Comparison of ENCODE assay signal across 32 cellular contexts in genomic region chr16:7221157-7221556, GRCh38.
DNase-seq lines count a peak whose midpoint lies in the region; ATAC-seq, FAIRE-seq and TF ChIP-seq lines count a peak whose summit lies in the region.
"Had no signal": no experiment of that assay in that cellular context is flagged by ENCODE, and none has a peak within 500 bp of the region (broad histone marks: within the 10 kb centered on the region; RNA-seq: fewer than 3 reads in every experiment).

No MANE protein-coding gene starts in this region.

- H3K4me3 Mint-ChIP-seq in WTC11 = no peak overlapping the region
- H3K4me3 Mint-ChIP-seq: B cell; CD14-positive monocyte; CD4-positive, alpha-beta memory T cell; CD4-positive, alpha-beta T cell; CD4-positive, CD25-positive, alpha-beta regulatory T cell; CD8-positive, alpha-beta memory T cell; CD8-positive, alpha-beta T cell had no signal

- no peaks in the 10 kb centered on the region for H3K4me1 ChIP-seq in A549
- H3K4me1 ChIP-seq: BE2C; BLaER1; BLaER1 treated with 17β-estradiol and CSF1 and Interleukin-3, amounts not matched to agents 10 nM and 100 nM; Caco-2 had no signal

- H3K4me1 Mint-ChIP-seq in WTC11 = no peaks in the 10 kb centered on the region
- H3K4me1 Mint-ChIP-seq: B cell; CD14-positive monocyte; CD4-positive, alpha-beta memory T cell; CD4-positive, CD25-positive, alpha-beta regulatory T cell; CD8-positive, alpha-beta memory T cell had no signal

- no peak overlapping the region for H3K27ac ChIP-seq in A549
- H3K27ac ChIP-seq: 22Rv1; BLaER1; BLaER1 treated with 17β-estradiol and CSF1 and Interleukin-3, amounts not matched to agents 10 nM and 100 nM; C4-2B had no signal

- no peak for TF ChIP-seq RAD21 in A549 (conservative IDR thresholded peaks at IDR 0.05 in 1 of 2, IDR thresholded peaks at IDR 0.05 in 1 of 2)

- POLR2A ChIA-PET in A549 (lab: Yijun Ruan, JAX) = no interaction called here
- POLR2A ChIA-PET in WTC11 (lab: Charles Lee) = no interaction called here

- peaks cover 78% of the 10 kb centered on the region for H3K36me3 Mint-ChIP-seq in WTC11
- H3K36me3 Mint-ChIP-seq: CD14-positive monocyte; CD4-positive, alpha-beta memory T cell; CD4-positive, CD25-positive, alpha-beta regulatory T cell; CD8-positive, alpha-beta memory T cell; CD8-positive, alpha-beta T cell had no signal

- CTCF ChIA-PET in A549 (lab: Yijun Ruan, JAX) = no interaction called here
- CTCF ChIA-PET in WTC11 (lab: Charles Lee) = no interaction called here

- peaks cover 25% of the 10 kb centered on the region for H3K27me3 Mint-ChIP-seq in WTC11 (ENCODE audit: low read depth)
- H3K27me3 Mint-ChIP-seq: B cell; CD4-positive, alpha-beta memory T cell; CD4-positive, alpha-beta T cell; CD8-positive, alpha-beta memory T cell had no signal

- no peak for TF ChIP-seq EP300 in A549 (IDR thresholded peaks at IDR 0.05)

- TF ChIP-seq CTCF in A549 (IDR thresholded peaks at IDR 0.05) = no peak
- TF ChIP-seq CTCF in WTC11 (IDR thresholded peaks at IDR 0.05) = no peak

- no peak overlapping the region for H3K27ac Mint-ChIP-seq in WTC11
- H3K27ac Mint-ChIP-seq: B cell; CD14-positive monocyte; CD4-positive, alpha-beta memory T cell; CD4-positive, alpha-beta T cell; CD4-positive, CD25-positive, alpha-beta regulatory T cell; CD8-positive, alpha-beta memory T cell; CD8-positive, alpha-beta T cell had no signal

- H3K4me3 ChIP-seq in A549 = no peak overlapping the region
- H3K4me3 ChIP-seq: BLaER1; BLaER1 treated with 17β-estradiol and CSF1 and Interleukin-3, amounts not matched to agents 10 nM and 100 nM had no signal

- H3K9me3 Mint-ChIP-seq in WTC11 = peaks cover 83% of the 10 kb centered on the region

- FAIRE-seq in A549 (lab: Jason Lieb, UNC) = no peak
- FAIRE-seq: A204.1, D721Med had no signal

- ATAC-seq in A549 (no peak), WTC11 (no peak), GM19452 (IDR thresholded peaks at IDR 0.05; ENCODE audit: unreplicated experiment) (no peak)
- ATAC-seq: CD8-positive, alpha-beta T cell had no signal

- DNase-seq in A549 (ENCODE audit: low read depth in 1 of 2, low spot score in 1 of 2) (no peak), WTC11 (ENCODE audit: low spot score) (no peak), SK-N-DZ (ENCODE audit: low spot score) (no peak)
- DNase-seq: 8988T; ACHN; AML-193; BE2C; C1 segment of cervical spinal cord; Caco-2; Calu3; CD4-positive, alpha-beta memory T cell; CD4-positive, alpha-beta T cell; CD4-positive, CD25-positive, alpha-beta regulatory T cell; CD8-positive, alpha-beta memory T cell; CD8-positive, alpha-beta T cell; COR-L47; DMS 273 treated with DMSO at 0.1 percent for 48 hours; DMS153; DMS53; DMS79; DMS79 treated with DMSO at 0.1 percent for 48 hours; DND-41; EL had no signal

- H3K9me3 ChIP-seq in A549 = no peaks in the 10 kb centered on the region
- H3K9me3 ChIP-seq: BLaER1; BLaER1 treated with 17β-estradiol and CSF1 and Interleukin-3, amounts not matched to agents 10 nM and 100 nM; Caco-2 had no signal

- no peak overlapping the region for H3K4me2 ChIP-seq in A549
- H3K4me2 ChIP-seq: BLaER1; BLaER1 treated with 17β-estradiol and CSF1 and Interleukin-3, amounts not matched to agents 10 nM and 100 nM had no signal

- TF ChIP-seq POLR2A in A549 (IDR thresholded peaks at IDR 0.05; ENCODE audit: low read length) = no peak

- WGBS in A549 (ENCODE audit: missing lambda C conversion rate) = 3% methylated on average over 3 of the region's 3 CpGs

TF ChIP-seq in A549, 52 proteins besides CTCF, POLR2A, EP300 and RAD21:
- no peak for TF ChIP-seq ZNF302 (CRISPR knock-in tag; IDR thresholded peaks at IDR 0.05)
- TF ChIP-seq HOXB13 (CRISPR knock-in tag; IDR thresholded peaks at IDR 0.05; ENCODE audit: low read depth) = no peak
- peak; percentile 67 for TF ChIP-seq ZC3H11A (IDR thresholded peaks at IDR 0.05)
- TF ChIP-seq FOSB (CRISPR knock-in tag; IDR thresholded peaks at IDR 0.05) = no peak

TF ChIP-seq in WTC11, 78 proteins besides CTCF, POLR2A, EP300 and RAD21:
- no peak for TF ChIP-seq ELF4 (CRISPR knock-in tag; IDR thresholded peaks at IDR 0.05; ENCODE audit: low read depth)
- TF ChIP-seq HMGA2 (CRISPR knock-in tag; IDR thresholded peaks at IDR 0.05) = peak; percentile 85
